ENCODE assay signal across 20 cellular contexts in the genomic region with DNA sequence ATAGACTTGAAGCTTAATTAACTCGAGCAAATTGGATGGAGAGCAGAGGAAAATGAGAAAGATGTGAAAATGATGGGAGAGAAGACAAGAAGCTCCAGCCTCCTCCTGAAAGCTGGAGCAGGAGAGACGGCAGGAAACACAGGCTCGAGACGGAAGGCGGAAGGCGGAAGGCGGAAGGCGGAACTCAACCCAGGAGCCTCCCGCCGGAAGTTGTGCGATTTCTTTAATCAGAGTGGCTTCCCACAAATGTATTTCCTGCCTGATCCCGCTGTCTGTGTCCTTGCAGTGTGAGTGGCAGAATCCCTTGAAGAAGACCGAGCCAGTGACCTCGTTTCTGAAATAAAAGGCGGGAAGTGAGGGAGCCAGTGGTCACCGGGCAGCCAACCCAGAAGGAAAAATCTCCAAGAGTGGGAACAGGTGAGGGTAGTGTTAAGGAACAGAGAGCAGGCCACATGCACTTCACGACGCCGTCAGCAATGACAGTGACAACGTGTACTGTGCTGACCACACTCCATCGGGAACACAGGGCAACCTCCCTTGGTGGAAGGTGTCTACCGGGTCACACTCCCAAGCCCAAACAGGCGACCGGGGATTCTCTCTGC.
A peak's percentile ranks its signal among the peaks of the same experiment; 100 is the strongest.
DNase-seq lines count a peak whose midpoint lies in the region; ATAC-seq, FAIRE-seq and TF ChIP-seq lines count a peak whose summit lies in the region.
"Had no signal": no experiment of that assay in that cellular context is flagged by ENCODE, and none has a peak within 500 bp of the region (broad histone marks: within the 10 kb centered on the region; RNA-seq: fewer than 3 reads in every experiment).

No MANE protein-coding gene starts in this region.

- no peak overlapping the region for H3K4ac ChIP-seq in H1 (replicated peaks; ENCODE audit: insufficient read length, low read depth, low read length)

- no peak overlapping the region for H3K27ac ChIP-seq in K562 (ENCODE audit: extremely low read depth, low read depth, low read length)
- no peak overlapping the region for H3K27ac ChIP-seq in H1 (ENCODE audit: low read depth, low read length)
- peak overlapping the region; percentile 64 for H3K27ac ChIP-seq in hepatocyte
- no peak overlapping the region for H3K27ac ChIP-seq in testis
- H3K27ac ChIP-seq in suprapubic skin = no peak overlapping the region

- H4K8ac ChIP-seq in H1 (ENCODE audit: extremely low read depth, insufficient read depth, low read length) = no peak overlapping the region

- H3K79me1 ChIP-seq in H1 (ENCODE audit: low read depth, low read length) = no peaks in the 10 kb centered on the region

- H4K20me1 ChIP-seq in K562 (replicated peaks; ENCODE audit: control insufficient read depth, insufficient read depth, low read length) = no peaks in the 10 kb centered on the region
- H4K20me1 ChIP-seq in H1 (replicated peaks in 1 of 2; ENCODE audit: control insufficient read depth in 1 of 2, insufficient read depth in 2 of 2, low read length in 2 of 2) = no peaks in the 10 kb centered on the region
- no peaks in the 10 kb centered on the region for H4K20me1 ChIP-seq in hepatocyte (ENCODE audit: insufficient read depth, poor library complexity, severe bottlenecking)

- H3K4me2 ChIP-seq in K562 (ENCODE audit: insufficient read depth, low read length) (peak overlapping the region; percentile 5; the same call in 1 of the 2 replicates), H1 (ENCODE audit: insufficient read depth in 1 of 2, low read depth in 2 of 2, low read length in 2 of 2) (no peak overlapping the region), hepatocyte (no peak overlapping the region)

- intact Hi-C loops in K562 (cut with micrococcal nuclease) = no loop called here
- intact Hi-C loops in testis (cut with DNase I; ENCODE audit: low total_unique reads) = no loop called here
- intact Hi-C loops in activated CD4-positive, alpha-beta T cell treated with anti-CD3 and anti-CD28 coated beads, Interleukin-2, amount 10 ng/mL, durations not matched to agents 24 days and 14 days (cut with micrococcal nuclease) = no loop called here

- DNase-seq in K562 (ENCODE audit: extremely low read depth in 1 of 4, low spot score in 3 of 4) (no peak), H1 (ENCODE audit: low read depth in 1 of 2, low spot score in 2 of 2) (peak in 1 of 2 experiments; percentile 36), hepatocyte (ENCODE audit: low spot score) (no peak), testis (peak; percentile 56), HK-2 (ENCODE audit: unreplicated experiment) (no peak), suprapubic skin (ENCODE audit: low spot score in 2 of 2) (no peak), LoVo (ENCODE audit: low spot score) (no peak)
- no peak for DNase-seq in activated CD4-positive, alpha-beta T cell treated with anti-CD3 and anti-CD28 coated beads, Interleukin-2, amount 10 ng/mL, durations not matched to agents 24 days and 14 days
- DNase-seq: C1 segment of cervical spinal cord; Calu3; CD4-positive, alpha-beta memory T cell; COR-L47; DMS53; DMS79 treated with DMSO at 0.1 percent for 48 hours; GF-D8; GOT3; H7; HCEC 1CT had no signal

- H3K27ac Mint-ChIP-seq in activated CD4-positive, alpha-beta T cell treated with anti-CD3 and anti-CD28 coated beads, Interleukin-2, amount 10 ng/mL, durations not matched to agents 24 days and 14 days = no peak overlapping the region
- H3K27ac Mint-ChIP-seq: CD4-positive, alpha-beta memory T cell had no signal

- H2BK5ac ChIP-seq in H1 (ENCODE audit: low read depth, low read length) = no peak overlapping the region

- BruUV-seq in K562 (replicated peaks; lab: Mats Ljungman, UMichigan) = no TSS peak

- no peak overlapping the region for H3K4me3 ChIP-seq in K562
- no peak overlapping the region for H3K4me3 ChIP-seq in H1 (ENCODE audit: extremely low read depth in 1 of 4, insufficient read depth in 2 of 4, low read depth in 3 of 4, low read length in 4 of 4)
- H3K4me3 ChIP-seq in hepatocyte = no peak overlapping the region
- peak overlapping the region; percentile 26 to 31 for H3K4me3 ChIP-seq in testis
- H3K4me3 ChIP-seq in suprapubic skin = no peak overlapping the region

- POLR2A ChIA-PET in K562 (lab: Yijun Ruan, JAX) = interaction anchor here (0.6 kb wide), 1 partner anchor 9 kb away, joined by 3 read pairs; no protein-coding TSS in a partner anchor
- POLR2A ChIA-PET in H1 (lab: Charles Lee; ENCODE audit: partially characterized antibody) = no interaction called here

- TF ChIP-seq RAD21 in K562 (CRISPR knock-in tag; conservative IDR thresholded peaks at IDR 0.05 in 1 of 2, IDR thresholded peaks at IDR 0.05 in 1 of 2) (no peak), H1 (IDR thresholded peaks at IDR 0.05 in 1 of 2, conservative IDR thresholded peaks at IDR 0.05 in 1 of 2; ENCODE audit: low read depth in 2 of 2, low read length in 2 of 2) (no peak)

- H2BK15ac ChIP-seq in H1 (ENCODE audit: low read length) = no peak overlapping the region

- H3K56ac ChIP-seq in H1 (replicated peaks; ENCODE audit: insufficient read length, low read depth, low read length) = no peak overlapping the region

- H3K9ac ChIP-seq in K562 (ENCODE audit: insufficient read depth in 1 of 2, low read depth in 2 of 2, low read length in 2 of 2) (no peak overlapping the region), H1 (replicated peaks in 1 of 4; ENCODE audit: extremely low read depth in 1 of 4, low read depth in 3 of 4, low read length in 3 of 4) (no peak overlapping the region)

- no peaks in the 10 kb centered on the region for H3K79me2 ChIP-seq in K562 (ENCODE audit: control insufficient read depth, insufficient read depth, low read length)
- H3K79me2 ChIP-seq in H1 (ENCODE audit: control insufficient read depth in 1 of 2, insufficient read depth in 2 of 2, low read length in 2 of 2) = no peaks in the 10 kb centered on the region
- H3K79me2 ChIP-seq in hepatocyte = no peaks in the 10 kb centered on the region

- H2AFZ ChIP-seq in K562 (ENCODE audit: low read depth, low read length) (peak overlapping the region; percentile 52), H1 (ENCODE audit: low read length) (no peak overlapping the region; the same call in 1 of the 2 replicates), hepatocyte (no peak overlapping the region)

- no peak overlapping the region for H2BK20ac ChIP-seq in H1 (ENCODE audit: low read length)

- H3K9me1 ChIP-seq in K562 (ENCODE audit: control insufficient read depth, insufficient read depth, low read length) = no peaks in the 10 kb centered on the region

- H2BK12ac ChIP-seq in H1 (ENCODE audit: low read depth, low read length) = no peak overlapping the region

- CTCF ChIA-PET in K562 (lab: Yijun Ruan, JAX; ENCODE audit: low intra/inter-chr PET ratio) = no interaction called here
- CTCF ChIA-PET in H1 (lab: Charles Lee; ENCODE audit: partially characterized antibody) = no interaction called here

- no peak overlapping the region for H2AK5ac ChIP-seq in H1 (ENCODE audit: low read depth, low read length)

- H3K27me3 ChIP-seq in K562 (ENCODE audit: control insufficient read depth in 2 of 2, insufficient read depth in 2 of 2, low read length in 2 of 2) (peaks cover 37 to 48% of the 10 kb centered on the region in 2 experiments), H1 (replicated peaks in 1 of 4; ENCODE audit: control insufficient read depth in 3 of 4, extremely low read depth in 1 of 4, insufficient read depth in 3 of 4, low read length in 3 of 4) (no peaks in the 10 kb centered on the region), hepatocyte (no peaks in the 10 kb centered on the region), testis (no peaks in the 10 kb centered on the region), suprapubic skin (no peaks in the 10 kb centered on the region)

- H3K23ac ChIP-seq in H1 (ENCODE audit: insufficient read length) = no peak overlapping the region

- H3K14ac ChIP-seq in H1 (ENCODE audit: insufficient read length) = no peak overlapping the region

- H2BK120ac ChIP-seq in H1 (replicated peaks; ENCODE audit: low read depth, low read length) = no peak overlapping the region

- TF ChIP-seq CTCF in K562 (IDR thresholded peaks at IDR 0.05 in 2 of 3, conservative IDR thresholded peaks at IDR 0.05 in 1 of 3; ENCODE audit: insufficient read depth in 2 of 3, low read depth in 1 of 3, low read length in 3 of 3) (no peak), H1 (IDR thresholded peaks at IDR 0.05; ENCODE audit: control extremely low read depth in 1 of 3, insufficient read depth in 1 of 3, low read depth in 1 of 3, low read length in 3 of 3) (no peak), hepatocyte (IDR thresholded peaks at IDR 0.05; ENCODE audit: poor library complexity) (no peak), testis (IDR thresholded peaks at IDR 0.05) (no peak), suprapubic skin (IDR thresholded peaks at IDR 0.05) (no peak)

- H3K9me3 Mint-ChIP-seq in activated CD4-positive, alpha-beta T cell treated with anti-CD3 and anti-CD28 coated beads, Interleukin-2, amount 10 ng/mL, durations not matched to agents 24 days and 14 days = no peaks in the 10 kb centered on the region
- H3K9me3 Mint-ChIP-seq: CD4-positive, alpha-beta memory T cell had no signal

- no peak overlapping the region for H4K91ac ChIP-seq in H1 (replicated peaks; ENCODE audit: insufficient read length, low read length)

- H3K23me2 ChIP-seq in H1 (ENCODE audit: low read depth, low read length) = no peaks in the 10 kb centered on the region

- H3K9me3 ChIP-seq in K562 (replicated peaks; ENCODE audit: control insufficient read depth, insufficient read depth, low read depth, low read length) (no peaks in the 10 kb centered on the region), H1 (ENCODE audit: insufficient read depth in 2 of 2, low read depth in 1 of 2, low read length in 1 of 2) (no peaks in the 10 kb centered on the region), hepatocyte (ENCODE audit: low read depth) (no peaks in the 10 kb centered on the region), testis (no peaks in the 10 kb centered on the region), suprapubic skin (no peaks in the 10 kb centered on the region)

- H3K36me3 ChIP-seq in K562 (ENCODE audit: control insufficient read depth, insufficient read depth, low read length) (no peaks in the 10 kb centered on the region), H1 (ENCODE audit: control insufficient read depth in 2 of 4, insufficient read depth in 4 of 4, low read length in 3 of 4) (no peaks in the 10 kb centered on the region), hepatocyte (replicated peaks; ENCODE audit: insufficient read depth, low read depth) (no peaks in the 10 kb centered on the region), testis (ENCODE audit: low read depth, missing control alignments) (no peaks in the 10 kb centered on the region), suprapubic skin (no peaks in the 10 kb centered on the region)

- H3K36me3 Mint-ChIP-seq in activated CD4-positive, alpha-beta T cell treated with anti-CD3 and anti-CD28 coated beads, Interleukin-2, amount 10 ng/mL, durations not matched to agents 24 days and 14 days (ENCODE audit: low read depth) = no peaks in the 10 kb centered on the region
- H3K36me3 Mint-ChIP-seq: CD4-positive, alpha-beta memory T cell had no signal

- H3K18ac ChIP-seq in H1 (ENCODE audit: extremely low read depth, low read length) = no peak overlapping the region

- TF ChIP-seq POLR2A in K562 (conservative IDR thresholded peaks at IDR 0.05) = no peak
- no peak for TF ChIP-seq POLR2A in H1 (IDR thresholded peaks at IDR 0.05; ENCODE audit: control extremely low read depth in 1 of 2, low read depth in 2 of 2, low read length in 2 of 2)
- no peak for TF ChIP-seq POLR2A in testis (IDR thresholded peaks at IDR 0.05)
- TF ChIP-seq POLR2A in suprapubic skin (IDR thresholded peaks at IDR 0.05) = no peak

- WGBS in K562 (ENCODE audit: insufficient coverage, low coverage, missing lambda C conversion rate) = 22% methylated on average over 24 of the region's 24 CpGs
- WGBS in H1 (ENCODE audit: extremely low coverage in 1 of 2, insufficient coverage in 1 of 2, insufficient read length in 1 of 2, insufficient replicate concordance in 2 of 2, low coverage in 1 of 2, low lambda C conversion rate in 2 of 2, missing lambda C conversion rate in 1 of 2), 2 experiments = 91% methylated on average over 24 of the region's 24 CpGs; no CpG with 5 or more reads in 1 of the 2 experiments
- 90% methylated on average over 24 of the region's 24 CpGs for WGBS in hepatocyte (ENCODE audit: low lambda C conversion rate, missing lambda C conversion rate)
- 57 to 62% methylated on average over 24 of the region's 24 CpGs for WGBS in testis, 2 donors
- WGBS in suprapubic skin = 86% methylated on average over 24 of the region's 24 CpGs

- H4K5ac ChIP-seq in H1 (ENCODE audit: insufficient read length, low read depth, low read length) = no peak overlapping the region

- H3K9me2 ChIP-seq in hepatocyte (replicated peaks; ENCODE audit: insufficient read depth) = no peaks in the 10 kb centered on the region

- H3K27me3 Mint-ChIP-seq in activated CD4-positive, alpha-beta T cell treated with anti-CD3 and anti-CD28 coated beads, Interleukin-2, amount 10 ng/mL, durations not matched to agents 24 days and 14 days = peaks cover 2% of the 10 kb centered on the region

- H3K4me1 Mint-ChIP-seq in activated CD4-positive, alpha-beta T cell treated with anti-CD3 and anti-CD28 coated beads, Interleukin-2, amount 10 ng/mL, durations not matched to agents 24 days and 14 days = no peaks in the 10 kb centered on the region
- H3K4me1 Mint-ChIP-seq: CD4-positive, alpha-beta memory T cell had no signal

- ATAC-seq in K562 = peak; percentile 44; the same call in 2 of the 3 replicates

- H3K4me3 Mint-ChIP-seq in activated CD4-positive, alpha-beta T cell treated with anti-CD3 and anti-CD28 coated beads, Interleukin-2, amount 10 ng/mL, durations not matched to agents 24 days and 14 days = no peak overlapping the region
- H3K4me3 Mint-ChIP-seq: CD4-positive, alpha-beta memory T cell had no signal

- in situ Hi-C loops in K562 (cut with MboI) = no loop called here

- no peak for TF ChIP-seq EP300 in K562 (IDR thresholded peaks at IDR 0.05; ENCODE audit: low read length)
- no peak for TF ChIP-seq EP300 in H1 (IDR thresholded peaks at IDR 0.05; ENCODE audit: borderline replicate concordance in 1 of 2, low read depth in 2 of 2, low read length in 2 of 2)
- TF ChIP-seq EP300 in suprapubic skin (IDR thresholded peaks at IDR 0.05) = no peak

- no peak for FAIRE-seq in K562 (lab: Jason Lieb, UNC)
- no peak for FAIRE-seq in H1 (lab: Jason Lieb, UNC)
- FAIRE-seq: GM12891, GM18507 had no signal

- H3K4me1 ChIP-seq in K562 (replicated peaks in 1 of 2; ENCODE audit: control insufficient read depth in 2 of 2, insufficient read depth in 2 of 2, low read length in 2 of 2) = peaks cover 0 to 3% of the 10 kb centered on the region in 2 experiments; a peak in 3 of 5 replicates
- no peaks in the 10 kb centered on the region for H3K4me1 ChIP-seq in H1 (replicated peaks in 1 of 4; ENCODE audit: control insufficient read depth in 3 of 4, insufficient read depth in 4 of 4, low read length in 3 of 4)
- peaks cover 4% of the 10 kb centered on the region for H3K4me1 ChIP-seq in hepatocyte (ENCODE audit: insufficient read depth)
- H3K4me1 ChIP-seq in testis = no peaks in the 10 kb centered on the region
- no peaks in the 10 kb centered on the region for H3K4me1 ChIP-seq in suprapubic skin

Comparison
In these comparisons a context has a peak if more than half of its experiments do, and no peak if none do; other contexts are left out.
1. H3K4me3 ChIP-seq: peak in testis (2 of 2); none in K562 (single experiment), H1 (0 of 4), hepatocyte (single experiment) and suprapubic skin (single experiment).